Comparison of ENCODE assay signal across 8 cellular contexts in the genomic region with DNA sequence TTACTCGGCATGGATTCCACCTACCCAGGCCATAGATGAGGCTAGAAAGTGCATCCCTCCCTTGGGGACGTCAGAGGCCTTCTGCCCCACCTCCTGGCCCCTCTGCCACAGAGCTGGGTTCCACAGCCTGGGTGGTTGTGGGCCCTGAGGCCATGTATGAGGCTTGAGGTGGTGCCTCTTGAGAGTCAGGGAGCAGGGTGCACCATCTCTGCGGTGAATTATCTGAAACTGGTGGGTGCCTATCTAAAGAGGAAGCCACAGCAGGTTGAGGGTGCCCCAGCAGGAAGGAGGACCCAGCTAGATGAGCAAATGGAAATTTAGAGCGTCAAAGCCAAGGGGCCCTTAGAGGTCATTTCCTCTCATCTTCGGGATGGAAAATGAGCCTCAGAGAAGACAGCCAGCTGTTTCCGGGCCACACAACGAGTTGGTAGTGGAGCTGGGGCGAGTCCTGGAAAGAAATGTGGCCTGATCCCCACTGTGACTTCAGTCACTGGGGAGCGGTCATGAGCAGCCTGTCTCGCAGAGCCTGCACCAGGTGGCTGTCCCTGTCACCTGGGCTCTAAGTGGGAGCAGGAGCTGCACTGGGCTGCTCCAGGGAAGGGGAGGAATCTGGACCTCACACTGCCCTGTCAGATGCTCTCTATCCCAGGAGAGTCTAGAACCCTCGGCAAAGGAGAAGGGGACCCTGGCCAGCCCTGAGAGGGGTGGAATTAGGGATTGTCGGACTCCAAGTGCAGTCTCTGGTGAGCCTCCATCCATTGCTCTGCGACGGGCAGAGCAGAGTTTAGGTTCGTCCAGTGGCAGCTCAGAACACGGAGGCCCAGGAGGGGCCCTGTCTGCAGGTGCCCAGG. TPM values are rescaled to one million over a fixed set of nuclear protein-coding genes. Genes with fewer than 3 reads are reported as not detected.
DNase-seq lines count a peak whose midpoint lies in the region; ATAC-seq, FAIRE-seq and TF ChIP-seq lines count a peak whose summit lies in the region.

No MANE protein-coding gene starts in this region.

- H3K4me1 ChIP-seq in GM12878 (ENCODE audit: control insufficient read depth, insufficient read depth, low read length): peaks cover 74% of the 10 kb centered on the region
- peaks cover 81% of the 10 kb centered on the region for H3K4me1 ChIP-seq in thymus (ENCODE audit: control insufficient read depth, insufficient read depth, low read length)

- H3K9me3 ChIP-seq in GM12878 (replicated peaks; ENCODE audit: control insufficient read depth, insufficient read depth, low read length) (no peaks in the 10 kb centered on the region), thymus (ENCODE audit: control insufficient read depth) (no peaks in the 10 kb centered on the region)

- BruUV-seq in GM12878 (replicated peaks; lab: Mats Ljungman, UMichigan): TSS peak; percentile 38

- FAIRE-seq in GM12878 (lab: Jason Lieb, UNC): no peak

- H4K20me1 ChIP-seq in GM12878 (ENCODE audit: control insufficient read depth, insufficient read depth): no peaks in the 10 kb centered on the region

- H3K4me2 ChIP-seq in GM12878 (ENCODE audit: control insufficient read depth, insufficient read depth): peak overlapping the region; percentile 84

- DNase-seq in T-helper 2 cell (peak; percentile 30 to 98 (median 70)), GM12878 (ENCODE audit: low read depth, low spot score) (peak; percentile 92), NCI-H1417 treated with DMSO at 0.1 percent for 48 hours (lab: John Stamatoyannopoulos, UW) (no peak), NCI-H146 (lab: John Stamatoyannopoulos, UW) (no peak)
- DNase-seq in naive thymus-derived CD8-positive, alpha-beta T cell: peak; percentile 39 to 92 (median 79)

- intact Hi-C loops in GM12878 (cut with micrococcal nuclease; ENCODE audit: unreplicated experiment): loop anchor here (1.0 to 10.0 kb wide), 3 partner anchors 68 to 121 kb away; a partner anchor contains a TSS

- H2AFZ ChIP-seq in GM12878 (ENCODE audit: control insufficient read depth, low read depth, low read length): no peak overlapping the region

- 11% methylated on average over 16 of the region's 16 CpGs for WGBS in GM12878 (ENCODE audit: insufficient coverage, insufficient replicate concordance, low lambda C conversion rate, missing lambda C conversion rate)
- 36% methylated on average over 16 of the region's 16 CpGs for WGBS in thymus

- peak overlapping the region; percentile 83 to 100 (median 92) for H3K27ac Mint-ChIP-seq in naive thymus-derived CD8-positive, alpha-beta T cell

- H3K4me3 ChIP-seq in GM12878: peak overlapping the region; percentile 56
- peak overlapping the region; percentile 87 for H3K4me3 ChIP-seq in thymus (ENCODE audit: low read length)

- no peaks in the 10 kb centered on the region for H3K27me3 Mint-ChIP-seq in naive thymus-derived CD8-positive, alpha-beta T cell

- TF ChIP-seq RAD21 in GM12878 (IDR thresholded peaks at IDR 0.05; ENCODE audit: insufficient read depth, low read depth, low read length): no peak

- peak in 1 of 2 experiments; percentile 71; a peak in 2 of 4 replicates for TF ChIP-seq EP300 in GM12878 (IDR thresholded peaks at IDR 0.05; ENCODE audit: borderline replicate concordance in 1 of 2, control insufficient read depth in 1 of 2, low read depth in 2 of 2, low read length in 2 of 2)

- H3K79me2 ChIP-seq in GM12878 (ENCODE audit: control insufficient read depth, insufficient read depth, low read length): peaks cover 59% of the 10 kb centered on the region

- H3K27me3 ChIP-seq in GM12878 (replicated peaks in 1 of 2; ENCODE audit: control insufficient read depth in 2 of 2, insufficient read depth in 2 of 2, low read length in 1 of 2): no peaks in the 10 kb centered on the region
- H3K27me3 ChIP-seq in thymus (ENCODE audit: control insufficient read depth, insufficient read depth): no peaks in the 10 kb centered on the region

- H3K4me3 Mint-ChIP-seq in naive thymus-derived CD8-positive, alpha-beta T cell: peak overlapping the region; percentile 63 to 93 (median 78)

- in situ Hi-C loops in GM12878 (cut with MboI): loop anchor here (5.0 kb wide), 2 partner anchors 47 to 83 kb away; no protein-coding TSS in a partner anchor

- no peaks in the 10 kb centered on the region for H3K9me3 Mint-ChIP-seq in naive thymus-derived CD8-positive, alpha-beta T cell

- TF ChIP-seq POLR2A in GM12878 (IDR thresholded peaks at IDR 0.05; ENCODE audit: low read depth, low read length): peak; percentile 59

- H3K9ac ChIP-seq in GM12878 (ENCODE audit: control insufficient read depth, insufficient read depth, low read length): peak overlapping the region; percentile 60

- H3K4me1 Mint-ChIP-seq in naive thymus-derived CD8-positive, alpha-beta T cell: peaks cover 40 to 96% (median 89%) of the 10 kb centered on the region in 4 donors

- H3K36me3 Mint-ChIP-seq in naive thymus-derived CD8-positive, alpha-beta T cell: peaks cover 0 to 40% (median 0%) of the 10 kb centered on the region in 3 donors

- RAD21 ChIA-PET in GM12878 (lab: Charles Lee; ENCODE audit: unreplicated experiment): interaction anchor here (1.1 to 8.1 kb wide), 18 partner anchors 8 to 118 kb away, joined by 3 to 111 read pairs (median 6); a partner anchor contains a TSS

- SMC1A ChIA-PET in GM12878 (lab: Charles Lee; ENCODE audit: uncharacterized antibody, unreplicated experiment): interaction anchor here (0.7 to 10.4 kb wide), 11 partner anchors 9 to 93 kb away, joined by 3 to 122 read pairs (median 5); a partner anchor contains a TSS

- TF ChIP-seq CTCF in GM12878 (IDR thresholded peaks at IDR 0.05 in 2 of 3, conservative IDR thresholded peaks at IDR 0.05 in 1 of 3; ENCODE audit: control insufficient read depth in 2 of 3, extremely low read depth in 1 of 3, insufficient read depth in 1 of 3, low read depth in 3 of 3, low read length in 3 of 3): no peak

- peak; percentile 59 for ATAC-seq in GM18867 (IDR thresholded peaks at IDR 0.05; ENCODE audit: unreplicated experiment)
- ATAC-seq in HG03064 (IDR thresholded peaks at IDR 0.05; ENCODE audit: low read depth, unreplicated experiment): peak; percentile 46
- peak; percentile 75 for ATAC-seq in GM12878
- ATAC-seq in naive thymus-derived CD8-positive, alpha-beta T cell: peak; percentile 89 to 92

- CTCF ChIA-PET in GM12878 (lab: Yijun Ruan, JAX): interaction anchor here (1.0 to 19.9 kb wide), 17 partner anchors 8 to 278 kb away, joined by 3 to 332 read pairs (median 6); a partner anchor contains a TSS

- H3K36me3 ChIP-seq in GM12878 (ENCODE audit: control insufficient read depth in 2 of 2, insufficient read depth in 2 of 2, low read length in 1 of 2) (peaks cover 0 to 16% of the 10 kb centered on the region in 2 experiments; a peak in 3 of 4 replicates), thymus (ENCODE audit: control insufficient read depth, insufficient read depth) (peaks cover 56% of the 10 kb centered on the region)

- POLR2A ChIA-PET in GM12878 (lab: Charles Lee): interaction anchor here (0.7 to 3.6 kb wide), 12 partner anchors 10 to 89 kb away, joined by 4 to 48 read pairs (median 7); no protein-coding TSS in a partner anchor
- POLR2A ChIA-PET in naive thymus-derived CD8-positive, alpha-beta T cell (lab: Charles Lee): interaction anchor here (0.6 to 4.9 kb wide), 6 partner anchors 8 to 1281 kb away, joined by 3 to 48 read pairs (median 6); a partner anchor contains a TSS

- H3K27ac ChIP-seq in GM12878 (ENCODE audit: control insufficient read depth, insufficient read depth) (peak overlapping the region; percentile 90), thymus (ENCODE audit: low read depth) (peak overlapping the region; percentile 96)

TF ChIP-seq in GM12878, 131 proteins besides CTCF, POLR2A, EP300 and RAD21 (continues in another document):
- TF ChIP-seq SRF (IDR thresholded peaks at IDR 0.05; ENCODE audit: low read depth in 2 of 2, low read length in 2 of 2) (no peak), RUNX3 (IDR thresholded peaks at IDR 0.05; ENCODE audit: low read length) (no peak), GATAD2B (conservative IDR thresholded peaks at IDR 0.05; ENCODE audit: low read depth) (peak; percentile 97), ZSCAN29 (IDR thresholded peaks at IDR 0.05) (peak; percentile 71; the same call in 1 of the 2 replicates), SMAD1 (IDR thresholded peaks at IDR 0.05; ENCODE audit: low read depth, partially characterized antibody) (no peak), IRF4 (IDR thresholded peaks at IDR 0.05; ENCODE audit: low read depth, low read length) (peak; percentile 8; the same call in 1 of the 2 replicates), RELA (IDR thresholded peaks at IDR 0.05; ENCODE audit: borderline replicate concordance, partially characterized antibody) (peak; percentile 3), SUZ12 (IDR thresholded peaks at IDR 0.05; ENCODE audit: unreplicated experiment) (no peak), NFXL1 (IDR thresholded peaks at IDR 0.05; ENCODE audit: borderline replicate concordance) (no peak), MTA3 (IDR thresholded peaks at IDR 0.05; ENCODE audit: borderline replicate concordance, low read length) (no peak)

RNA-seq across cellular contexts. Expression of a gene that starts 7.3 kb away (rescaled TPM):
- total RNA-seq in GM12878 (2013; cell fraction: nucleolus; rRNA removed): 55.4 and 60.9 TPM in 2 replicates
- 27.4 and 28.5 TPM in 2 replicates for total RNA-seq in GM12878 (2014; rRNA removed)
- 10.5 and 10.9 TPM in 2 replicates for total RNA-seq in GM12878 (2014; rRNA removed; fragmentation: Illumina TruSeq; extraction: Trizol)
- total RNA-seq in GM12878 (2021): 22.9 and 23.6 TPM in 2 replicates
- polyA plus RNA-seq in GM12878 (2011; ENCODE audit: low read depth): 9.5 TPM
- 16.2 and 31.2 TPM in 2 replicates for polyA plus RNA-seq in GM12878 (2011; rRNA removed)
- polyA plus RNA-seq in GM12878 (2011; cell fraction: cytosol; rRNA removed): 49.3 and 77.4 TPM in 2 replicates
- 45.4 and 47.1 TPM in 2 replicates for polyA plus RNA-seq in GM12878 (2011; cell fraction: nucleus; rRNA removed)
- 22.8 and 28.8 TPM in 2 replicates for polyA plus RNA-seq in GM12878 (2012)
- polyA plus RNA-seq in GM12878 (2014; fragmentation: Illumina TruSeq; extraction: Trizol): 4.6 and 15.9 TPM in 2 replicates
- 1 to 10 TPM in 1 of 2 experiments, under 1 TPM in 1; 0.69 to 1.6 TPM for polyA plus RNA-seq in GM12878 (2014; fragmentation: Nextera tagmentation; extraction: Ambion mirVana)
- 29.6 and 30.5 TPM in 2 replicates for polyA plus RNA-seq in GM12878 (2014; rRNA removed)
- polyA plus RNA-seq in GM12878 (2016; fragmentation: Nextera tagmentation; extraction: Ambion mirVana): 10 to 100 TPM; 15.8 to 20.6 TPM
- 38.3 and 56.7 TPM in 2 replicates for polyA minus RNA-seq in GM12878 (2011; rRNA and poly(A)+ RNA removed)
- 11.3 and 12.3 TPM in 2 replicates for polyA minus RNA-seq in GM12878 (2011; cell fraction: cytosol; rRNA and poly(A)+ RNA removed)
- polyA minus RNA-seq in GM12878 (2011; cell fraction: nucleus; rRNA and poly(A)+ RNA removed): 15.4 and 23.7 TPM in 2 replicates
- total RNA-seq in naive thymus-derived CD8-positive, alpha-beta T cell: 10 to 100 TPM; 29.2 to 34.6 TPM
- polyA plus RNA-seq in naive thymus-derived CD8-positive, alpha-beta T cell: 100 to 1,000 TPM in 1 of 3 donors, 10 to 100 TPM in 2; 58.7 to 105 (median 80.7) TPM
- polyA plus RNA-seq in thymus: 21.8 TPM

Comparison
In these comparisons a context has a peak if more than half of its experiments do, and no peak if none do; other contexts are left out.
1. DNase-seq: peak in T-helper 2 cell (5 of 5), GM12878 (single experiment) and naive thymus-derived CD8-positive, alpha-beta T cell (10 of 10); none in NCI-H1417 treated with DMSO at 0.1 percent for 48 hours (single experiment) and NCI-H146 (single experiment).
2. Peak in every context shown above with its lines, with median percentiles within 50 percentile points of each other: ATAC-seq.